Comparison of ENCODE assay signal across 9 cellular contexts in genomic region chr1:147073062-147073432, GRCh38.
DNase-seq lines count a peak whose midpoint lies in the region; ATAC-seq, FAIRE-seq and TF ChIP-seq lines count a peak whose summit lies in the region.
"Had no signal": no experiment of that assay in that cellular context is flagged by ENCODE, and none has a peak within 500 bp of the region (broad histone marks: within the 10 kb centered on the region; RNA-seq: fewer than 3 reads in every experiment).

No MANE protein-coding gene starts in this region.

- peaks cover 21% of the 10 kb centered on the region for H3K4me1 Mint-ChIP-seq in activated B cell treated with CpG ODN at 0.5 μM for 24 hours

- peak overlapping the region; percentile 87 for H3K4me3 Mint-ChIP-seq in activated B cell treated with CpG ODN at 0.5 μM for 24 hours

- FAIRE-seq in frontal cortex (lab: Jason Lieb, UNC) = no peak

- in situ Hi-C loops in GM23248 (cut with MboI) = no loop called here
- in situ Hi-C loops in HAP-1 (cut with MboI; ENCODE audit: low sequenced_read_pairs) = no loop called here

- no peaks in the 10 kb centered on the region for H3K9me2 ChIP-seq in GM23248 (ENCODE audit: insufficient read depth)

- H3K4me1 ChIP-seq in GM23248 (ENCODE audit: insufficient read depth) = no peaks in the 10 kb centered on the region
- no peaks in the 10 kb centered on the region for H3K4me1 ChIP-seq in skeletal muscle satellite cell (ENCODE audit: control insufficient read depth, insufficient read depth, low read length)
- no peaks in the 10 kb centered on the region for H3K4me1 ChIP-seq in HAP-1

- H3K9me3 Mint-ChIP-seq in activated B cell treated with CpG ODN at 0.5 μM for 24 hours = no peaks in the 10 kb centered on the region

- peak overlapping the region; percentile 82 for H2AFZ ChIP-seq in GM23248

- POLR2A ChIA-PET in activated B cell treated with CpG ODN at 0.5 μM for 24 hours (lab: Charles Lee) = interaction anchor here (1.6 to 2.0 kb wide), 2 partner anchors 12 to 27 kb away, joined by 6 to 23 read pairs; no protein-coding TSS in a partner anchor

- intact Hi-C loops in activated B cell treated with CpG ODN at 0.5 μM for 24 hours (cut with micrococcal nuclease) = no loop called here

- WGBS in GM23248 (ENCODE audit: low coverage in 1 of 2, low lambda C conversion rate in 2 of 2, missing lambda C conversion rate in 2 of 2), 2 experiments = 6 to 13% methylated on average over 17 to 21 of the region's 21 CpGs

- H3K36me3 ChIP-seq in GM23248 (ENCODE audit: low read depth) (no peaks in the 10 kb centered on the region), skeletal muscle satellite cell (ENCODE audit: insufficient read depth, low read length) (no peaks in the 10 kb centered on the region), HAP-1 (replicated peaks) (no peaks in the 10 kb centered on the region)

- H3K9ac ChIP-seq in GM23248 (no peak overlapping the region), skeletal muscle satellite cell (ENCODE audit: low read depth, low read length) (no peak overlapping the region)

- peak; percentile 79 for ATAC-seq in activated B cell treated with CpG ODN at 0.5 μM for 24 hours (ENCODE audit: low read depth)

- H3K27ac ChIP-seq in GM23248 = no peak overlapping the region

- no peaks in the 10 kb centered on the region for H3F3A ChIP-seq in GM23248 (ENCODE audit: insufficient read depth)

- H3K27me3 ChIP-seq in GM23248 (replicated peaks; ENCODE audit: insufficient read depth) (peaks cover 46% of the 10 kb centered on the region), skeletal muscle satellite cell (ENCODE audit: control insufficient read depth, insufficient read depth, low read length) (peaks cover 73% of the 10 kb centered on the region), HAP-1 (ENCODE audit: low read depth) (no peaks in the 10 kb centered on the region)

- H3K9me3 ChIP-seq in GM23248 (ENCODE audit: low read depth) (no peaks in the 10 kb centered on the region), skeletal muscle satellite cell (replicated peaks; ENCODE audit: low read length) (no peaks in the 10 kb centered on the region), HAP-1 (no peaks in the 10 kb centered on the region)

- no peaks in the 10 kb centered on the region for H3K36me3 Mint-ChIP-seq in activated B cell treated with CpG ODN at 0.5 μM for 24 hours (ENCODE audit: low read depth)

- H3K4me3 ChIP-seq in GM23248 (peak overlapping the region; percentile 70; the same call in 1 of the 2 replicates), iPS-11a (ENCODE audit: low read depth, low read length) (peak overlapping the region; percentile 47), skeletal muscle satellite cell (ENCODE audit: low read length) (peak overlapping the region; percentile 60), HAP-1 (no peak overlapping the region)

- DNase-seq in GM23248 (no peak), activated B cell treated with CpG ODN at 0.5 μM for 24 hours (no peak), HAP-1 (ENCODE audit: low spot score in 2 of 2) (no peak), NOMO-1 treated with dmso at 0.1 percent for 144 hours (lab: John Stamatoyannopoulos, UW; ENCODE audit: unreplicated experiment) (no peak), frontal cortex (ENCODE audit: low spot score in 2 of 2) (no peak), NCI-H345 treated with DMSO at 0.1 percent for 48 hours (lab: John Stamatoyannopoulos, UW; ENCODE audit: unreplicated experiment) (no peak)
- DNase-seq: NCI-H69 had no signal

- CTCF ChIA-PET in activated B cell treated with CpG ODN at 0.5 μM for 24 hours (lab: Charles Lee) = no interaction called here

- no peaks in the 10 kb centered on the region for H3K79me2 ChIP-seq in GM23248 (ENCODE audit: insufficient read depth)

- H3K27ac Mint-ChIP-seq in activated B cell treated with CpG ODN at 0.5 μM for 24 hours = peak overlapping the region; percentile 72

- H4K20me1 ChIP-seq in GM23248 (ENCODE audit: insufficient read depth) = no peaks in the 10 kb centered on the region

- no peak overlapping the region for H3K4me2 ChIP-seq in GM23248 (ENCODE audit: unreplicated experiment)
- peak overlapping the region; percentile 69 for H3K4me2 ChIP-seq in skeletal muscle satellite cell (ENCODE audit: low read length)

- H3K27me3 Mint-ChIP-seq in activated B cell treated with CpG ODN at 0.5 μM for 24 hours = peaks cover 48% of the 10 kb centered on the region

- no peak for TF ChIP-seq CTCF in activated B cell treated with CpG ODN at 0.5 μM for 24 hours (IDR thresholded peaks at IDR 0.05)
